Comparison of ENCODE assay signal across 8 cellular contexts in genomic region chr18:8427339-8427738, GRCh38.
"Had no signal": no experiment of that assay in that cellular context is flagged by ENCODE, and none has a peak within 500 bp of the region (broad histone marks: within the 10 kb centered on the region; RNA-seq: fewer than 3 reads in every experiment).

No MANE protein-coding gene starts in this region.

- FAIRE-seq: G401.6, GM12878, GM12891, GM12892, GM18507, GM19239 had no signal

- H3K4me3 ChIP-seq: GM12878 had no signal

- DNase-seq: GDM1, GF-D8 had no signal

- ATAC-seq: GM12878 had no signal
